Comparison of ENCODE assay signal across 22 cellular contexts in genomic region chr4:92421920-92422319, GRCh38.
A peak's percentile ranks its signal among the peaks of the same experiment; 100 is the strongest.
DNase-seq lines count a peak whose midpoint lies in the region; ATAC-seq and TF ChIP-seq lines count a peak whose summit lies in the region.
"Had no signal": no experiment of that assay in that cellular context is flagged by ENCODE, and none has a peak within 500 bp of the region (broad histone marks: within the 10 kb centered on the region; RNA-seq: fewer than 3 reads in every experiment).

No MANE protein-coding gene starts in this region.

- H4K20me1 ChIP-seq in neural progenitor cell (ENCODE audit: low read depth), result no peaks in the 10 kb centered on the region

- H3K4me1 Mint-ChIP-seq in neural progenitor cell, result no peaks in the 10 kb centered on the region
- H3K4me1 Mint-ChIP-seq: activated CD4-positive, alpha-beta memory T cell treated with anti-CD3 and anti-CD28 coated beads, Interleukin-2, amount 10 ng/mL, durations not matched to agents 7 days and 5 days had no signal

- H3K79me2 ChIP-seq in neural progenitor cell (ENCODE audit: low read depth), result no peaks in the 10 kb centered on the region

- peak overlapping the region; percentile 73 for H2AFZ ChIP-seq in neural progenitor cell (replicated peaks)

- H3K27me3 Mint-ChIP-seq in neural progenitor cell (ENCODE audit: insufficient read depth, low read depth), result peaks cover 2% of the 10 kb centered on the region
- H3K27me3 Mint-ChIP-seq: activated CD4-positive, alpha-beta memory T cell treated with anti-CD3 and anti-CD28 coated beads, Interleukin-2, amount 10 ng/mL, durations not matched to agents 7 days and 5 days; natural killer cell treated with Interleukin-12 subunit alpha and Interleukin-12 subunit beta and Interleukin-15 and Interleukin-18, amount 100 ng/mL, for 72 hours; stimulated activated naive CD8-positive, alpha-beta T cell treated with anti-CD3 and anti-CD28 coated beads, Interleukin-15, Interleukin-2, amounts not matched to agents 100 ng/mL and 50 ng/mL, for 24 hours had no signal

- H3K4me1 ChIP-seq in neural progenitor cell, result no peaks in the 10 kb centered on the region
- H3K4me1 ChIP-seq in effector memory CD4-positive, alpha-beta T cell (ENCODE audit: control insufficient read depth, insufficient read depth, low read length, poor library complexity, severe bottlenecking), result no peaks in the 10 kb centered on the region
- H3K4me1 ChIP-seq: BE2C, upper lobe of right lung had no signal

- H3K36me3 ChIP-seq in neural progenitor cell, result no peaks in the 10 kb centered on the region
- no peaks in the 10 kb centered on the region for H3K36me3 ChIP-seq in effector memory CD4-positive, alpha-beta T cell (ENCODE audit: control insufficient read depth, insufficient read depth, low read length)
- H3K36me3 ChIP-seq: BE2C, upper lobe of right lung had no signal

- H3K4me3 Mint-ChIP-seq in neural progenitor cell, result no peak overlapping the region
- H3K4me3 Mint-ChIP-seq: activated CD4-positive, alpha-beta memory T cell treated with anti-CD3 and anti-CD28 coated beads, Interleukin-2, amount 10 ng/mL, durations not matched to agents 7 days and 5 days; natural killer cell treated with Interleukin-12 subunit alpha and Interleukin-12 subunit beta and Interleukin-15 and Interleukin-18, amount 100 ng/mL, for 72 hours; stimulated activated naive CD8-positive, alpha-beta T cell treated with anti-CD3 and anti-CD28 coated beads, Interleukin-15, Interleukin-2, amounts not matched to agents 100 ng/mL and 50 ng/mL, for 24 hours had no signal

- no peaks in the 10 kb centered on the region for H3K36me3 Mint-ChIP-seq in neural progenitor cell
- H3K36me3 Mint-ChIP-seq: natural killer cell treated with Interleukin-12 subunit alpha and Interleukin-12 subunit beta and Interleukin-15 and Interleukin-18, amount 100 ng/mL, for 72 hours had no signal

- DNase-seq in neural progenitor cell (ENCODE audit: low spot score) (no peak), hepatic stellate cell (ENCODE audit: low spot score) (no peak), pons (ENCODE audit: low spot score) (no peak)
- no peak for DNase-seq in effector memory CD4-positive, alpha-beta T cell
- DNase-seq: activated CD4-positive, alpha-beta memory T cell treated with anti-CD3 and anti-CD28 coated beads, Interleukin-2, amount 10 ng/mL, durations not matched to agents 7 days and 5 days; activated T-cell treated with anti-CD3 and anti-CD28 coated beads, Interleukin-2, amount 50 U/mL, for 48 hours; BE2C; GDM1; head of caudate nucleus; islet precursor cell; NCI-H1417 treated with DMSO at 0.1 percent for 48 hours; stimulated activated CD4-positive, alpha-beta T cell treated with anti-CD3 and anti-CD28 coated beads, Interleukin-12 subunit alpha, Interleukin-12 subunit beta, amount 100 ng/mL, for 4 hours; SW 1271; upper lobe of right lung had no signal

- H3K9ac ChIP-seq in neural progenitor cell, result no peak overlapping the region

- no peaks in the 10 kb centered on the region for H3K27me3 ChIP-seq in neural progenitor cell
- no peaks in the 10 kb centered on the region for H3K27me3 ChIP-seq in effector memory CD4-positive, alpha-beta T cell (replicated peaks; ENCODE audit: control insufficient read depth, insufficient read depth, low read length, poor library complexity, severe bottlenecking)
- H3K27me3 ChIP-seq: BE2C, upper lobe of right lung had no signal

- no peak for TF ChIP-seq CTCF in neural progenitor cell (IDR thresholded peaks at IDR 0.05)

- no peak overlapping the region for H3K27ac Mint-ChIP-seq in neural progenitor cell
- H3K27ac Mint-ChIP-seq: activated CD4-positive, alpha-beta memory T cell treated with anti-CD3 and anti-CD28 coated beads, Interleukin-2, amount 10 ng/mL, durations not matched to agents 7 days and 5 days; natural killer cell treated with Interleukin-12 subunit alpha and Interleukin-12 subunit beta and Interleukin-15 and Interleukin-18, amount 100 ng/mL, for 72 hours; stimulated activated naive CD8-positive, alpha-beta T cell treated with anti-CD3 and anti-CD28 coated beads, Interleukin-15, Interleukin-2, amounts not matched to agents 100 ng/mL and 50 ng/mL, for 24 hours had no signal

- no peak overlapping the region for H3K4me3 ChIP-seq in neural progenitor cell
- no peak overlapping the region for H3K4me3 ChIP-seq in effector memory CD4-positive, alpha-beta T cell (ENCODE audit: insufficient read depth, low read depth, low read length, poor library complexity, severe bottlenecking)
- H3K4me3 ChIP-seq: upper lobe of right lung had no signal

- H3K9me3 ChIP-seq in neural progenitor cell (ENCODE audit: low read depth), result no peaks in the 10 kb centered on the region
- H3K9me3 ChIP-seq in effector memory CD4-positive, alpha-beta T cell (ENCODE audit: control insufficient read depth, low read length), result no peaks in the 10 kb centered on the region
- H3K9me3 ChIP-seq: BE2C, upper lobe of right lung had no signal

- no peak overlapping the region for H3K4me2 ChIP-seq in neural progenitor cell

- no peaks in the 10 kb centered on the region for H3F3A ChIP-seq in neural progenitor cell (ENCODE audit: low read depth)

- ATAC-seq in GM19467 (IDR thresholded peaks at IDR 0.05; ENCODE audit: unreplicated experiment) (peak; percentile 74), HG02763 (IDR thresholded peaks at IDR 0.05; ENCODE audit: unreplicated experiment) (peak; percentile 81), HG03159 (IDR thresholded peaks at IDR 0.05; ENCODE audit: unreplicated experiment) (peak; percentile 87), GM18867 (IDR thresholded peaks at IDR 0.05; ENCODE audit: unreplicated experiment) (no peak)
- ATAC-seq: HCT116; natural killer cell treated with Interleukin-12 subunit alpha and Interleukin-12 subunit beta and Interleukin-15 and Interleukin-18, amount 100 ng/mL, for 72 hours; upper lobe of right lung had no signal

- no peaks in the 10 kb centered on the region for H3K9me3 Mint-ChIP-seq in neural progenitor cell

- H3K27ac ChIP-seq in neural progenitor cell, result no peak overlapping the region
- H3K27ac ChIP-seq in effector memory CD4-positive, alpha-beta T cell (ENCODE audit: insufficient read depth, low read length, poor library complexity, severe bottlenecking), result no peak overlapping the region
- H3K27ac ChIP-seq: RWPE1, upper lobe of right lung had no signal
